In genomic region chr1:225770586-225771248, GRCh38 we compare ENCODE assay signal across 1 cellular context.
TF ChIP-seq lines count a peak whose summit lies in the region.

No MANE protein-coding gene starts in this region.

TF ChIP-seq in HepG2, 621 proteins besides CTCF, POLR2A, EP300 and RAD21 (continued from another document):
- TF ChIP-seq PATZ1 (CRISPR knock-in tag; IDR thresholded peaks at IDR 0.05): peak; percentile 39; the same call in 1 of the 2 replicates
- peak; percentile 53; the same call in 1 of the 2 replicates for TF ChIP-seq GFI1 (CRISPR knock-in tag; IDR thresholded peaks at IDR 0.05; ENCODE audit: borderline replicate concordance)
- TF ChIP-seq PAXIP1 (CRISPR knock-in tag; conservative IDR thresholded peaks at IDR 0.05): 0 out of 2 replicates have a peak, but pooled peaks have one; percentile 34
- peak; percentile 37 for TF ChIP-seq HNRNPK (IDR thresholded peaks at IDR 0.05; ENCODE audit: low read depth, low read length, poor library complexity, severe bottlenecking)
- no peak for TF ChIP-seq ZNF407 (CRISPR knock-in tag; IDR thresholded peaks at IDR 0.05; ENCODE audit: not compliant biosample characterization)
- no peak for TF ChIP-seq RFX5 (IDR thresholded peaks at IDR 0.05; ENCODE audit: low read depth, low read length)
- no peak for TF ChIP-seq ZNF550 (CRISPR knock-in tag; IDR thresholded peaks at IDR 0.05; ENCODE audit: borderline replicate concordance)
- TF ChIP-seq TFAP4 (IDR thresholded peaks at IDR 0.05; ENCODE audit: borderline replicate concordance, low read depth): peak; percentile 64
- TF ChIP-seq THRA (CRISPR knock-in tag; IDR thresholded peaks at IDR 0.05; ENCODE audit: borderline replicate concordance): peak; percentile 97
- TF ChIP-seq NR2F6 (IDR thresholded peaks at IDR 0.05): peak; percentile 66
- TF ChIP-seq NR2F6 (CRISPR knock-in tag; IDR thresholded peaks at IDR 0.05): peak; percentile 78
- 0 out of 2 replicates have a peak, but pooled peaks have one; percentile 13 for TF ChIP-seq NR2F2 (IDR thresholded peaks at IDR 0.05; ENCODE audit: borderline replicate concordance, low read depth)
- TF ChIP-seq HIVEP1 (CRISPR knock-in tag; IDR thresholded peaks at IDR 0.05): no peak
- peak; percentile 56 for TF ChIP-seq SALL1 (CRISPR knock-in tag; IDR thresholded peaks at IDR 0.05)
- no peak for TF ChIP-seq SMARCE1 (IDR thresholded peaks at IDR 0.05; ENCODE audit: borderline replicate concordance)
